ENCODE assay signal across 19 cellular contexts in genomic region chr4:30443289-30443688, GRCh38.
"Had no signal": no experiment of that assay in that cellular context is flagged by ENCODE, and none has a peak within 500 bp of the region (broad histone marks: within the 10 kb centered on the region; RNA-seq: fewer than 3 reads in every experiment).

No MANE protein-coding gene starts in this region.

- DNase-seq: activated CD4-positive, alpha-beta T cell treated with anti-CD3 and anti-CD28 coated beads, Interleukin-2, amount 10 ng/mL, durations not matched to agents 24 days and 14 days; activated CD8-positive, alpha-beta T cell treated with anti-CD3 and anti-CD28 coated beads for 36 hours; activated naive CD4-positive, alpha-beta T cell treated with anti-CD3 and anti-CD28 coated beads, Interleukin-2, amount 50 U/mL, for 16 hours; activated T-cell treated with anti-CD3 and anti-CD28 coated beads, Interleukin-2, amount 50 U/mL, for 4 hours; cerebellar nuclear complex; cortex of kidney; effector CD8-positive, alpha-beta T cell; foreskin fibroblast; immature natural killer cell; kidney glomerular epithelial cell; left ventricle myocardium superior; stimulated activated CD4-positive, alpha-beta T cell treated with anti-CD3 and anti-CD28 coated beads, Interleukin-2, amount 100 ng/mL, for 24 hours; stimulated activated naive CD8-positive, alpha-beta T cell treated with anti-CD3 and anti-CD28 coated beads, Interleukin-15, Interleukin-2, amounts not matched to agents 100 U/mL and 50 U/mL, for 24 hours; substantia nigra; T-helper 1 cell; T-helper 9 cell; transverse colon had no signal

- H3K36me3 Mint-ChIP-seq: immature natural killer cell had no signal

- H3K4me3 ChIP-seq: prostate gland, right atrium auricular region, transverse colon had no signal

- H3K9me3 ChIP-seq: prostate gland, right atrium auricular region had no signal

- H3K27me3 ChIP-seq: right atrium auricular region, transverse colon had no signal

- H3K27ac Mint-ChIP-seq: activated CD4-positive, alpha-beta T cell treated with anti-CD3 and anti-CD28 coated beads, Interleukin-2, amount 10 ng/mL, durations not matched to agents 24 days and 14 days; activated CD8-positive, alpha-beta T cell treated with anti-CD3 and anti-CD28 coated beads for 36 hours; immature natural killer cell had no signal

- H3K4me1 ChIP-seq: prostate gland, right atrium auricular region, transverse colon had no signal

- ATAC-seq: activated CD8-positive, alpha-beta T cell treated with anti-CD3 and anti-CD28 coated beads for 36 hours; activated T-cell treated with anti-CD3 and anti-CD28 coated beads, Interleukin-2, amount 50 U/mL, for 4 hours; left ventricle myocardium superior; stimulated activated naive CD8-positive, alpha-beta T cell treated with anti-CD3 and anti-CD28 coated beads, Interleukin-15, Interleukin-2, amounts not matched to agents 100 U/mL and 50 U/mL, for 24 hours had no signal

- H3K36me3 ChIP-seq: prostate gland, right atrium auricular region, transverse colon had no signal

- H3K27ac ChIP-seq: prostate gland, right atrium auricular region, transverse colon had no signal
